14 cellular contexts compared by ENCODE assay signal in genomic region chr1:59353453-59353852, GRCh38. TPM values are rescaled to one million over a fixed set of nuclear protein-coding genes. Genes with fewer than 3 reads are reported as not detected.
DNase-seq lines count a peak whose midpoint lies in the region; ATAC-seq and TF ChIP-seq lines count a peak whose summit lies in the region.
"Had no signal": no experiment of that assay in that cellular context is flagged by ENCODE, and none has a peak within 500 bp of the region (broad histone marks: within the 10 kb centered on the region; RNA-seq: fewer than 3 reads in every experiment).

No MANE protein-coding gene starts in this region.

- H3K27me3 Mint-ChIP-seq in activated T-cell treated with anti-CD3 and anti-CD28 coated beads, Interleukin-2, amount 50 U/mL, for 72 hours (ENCODE audit: low read depth) = no peaks in the 10 kb centered on the region
- no peaks in the 10 kb centered on the region for H3K27me3 Mint-ChIP-seq in activated T-cell treated with anti-CD3 and anti-CD28 coated beads, Interleukin-2, amount 50 U/mL, for 24 hours
- no peaks in the 10 kb centered on the region for H3K27me3 Mint-ChIP-seq in activated T-helper 17 cell treated with anti-CD3 and anti-CD28 coated beads, Interleukin-2, amount 50 U/mL, for 72 hours
- H3K27me3 Mint-ChIP-seq in nephron (ENCODE audit: low read depth) = no peaks in the 10 kb centered on the region
- no peaks in the 10 kb centered on the region for H3K27me3 Mint-ChIP-seq in stimulated activated naive B cell treated with anti-CD40 and anti-IgM and Interleukin-4, amounts not matched to agents 10 μg/mL and 1 μg/mL and 100 μg/mL, for 72 hours
- H3K27me3 Mint-ChIP-seq: B cell; CD4-positive, alpha-beta T cell had no signal

- no peaks in the 10 kb centered on the region for H3K36me3 Mint-ChIP-seq in activated T-cell treated with anti-CD3 and anti-CD28 coated beads, Interleukin-2, amount 50 U/mL, for 72 hours (ENCODE audit: insufficient read depth in 2 of 2)
- H3K36me3 Mint-ChIP-seq in activated T-cell treated with anti-CD3 and anti-CD28 coated beads, Interleukin-2, amount 50 U/mL, for 24 hours (ENCODE audit: low read depth) = peaks cover 3% of the 10 kb centered on the region
- no peaks in the 10 kb centered on the region for H3K36me3 Mint-ChIP-seq in activated T-helper 17 cell treated with anti-CD3 and anti-CD28 coated beads, Interleukin-2, amount 50 U/mL, for 72 hours (ENCODE audit: low read depth)
- H3K36me3 Mint-ChIP-seq in nephron (ENCODE audit: low read depth) = no peaks in the 10 kb centered on the region
- peaks cover 5 to 7% of the 10 kb centered on the region in 2 donors for H3K36me3 Mint-ChIP-seq in stimulated activated naive B cell treated with anti-CD40 and anti-IgM and Interleukin-4, amounts not matched to agents 10 μg/mL and 1 μg/mL and 100 μg/mL, for 72 hours

- H3K27ac Mint-ChIP-seq in activated T-cell treated with anti-CD3 and anti-CD28 coated beads, Interleukin-2, amount 50 U/mL, for 72 hours = peak overlapping the region; percentile 32
- H3K27ac Mint-ChIP-seq in activated T-cell treated with anti-CD3 and anti-CD28 coated beads, Interleukin-2, amount 50 U/mL, for 24 hours = no peak overlapping the region
- H3K27ac Mint-ChIP-seq in activated T-helper 17 cell treated with anti-CD3 and anti-CD28 coated beads, Interleukin-2, amount 50 U/mL, for 72 hours = peak overlapping the region; percentile 78
- peak overlapping the region in 2 of 3 experiments; percentile 8 to 44 for H3K27ac Mint-ChIP-seq in nephron
- peak overlapping the region; percentile 68 for H3K27ac Mint-ChIP-seq in stimulated activated naive B cell treated with anti-CD40 and anti-IgM and Interleukin-4, amounts not matched to agents 10 μg/mL and 1 μg/mL and 100 μg/mL, for 72 hours
- H3K27ac Mint-ChIP-seq: B cell; CD4-positive, alpha-beta T cell; GM23338 had no signal

- peaks cover 22% of the 10 kb centered on the region for H3K4me1 Mint-ChIP-seq in activated T-cell treated with anti-CD3 and anti-CD28 coated beads, Interleukin-2, amount 50 U/mL, for 72 hours (ENCODE audit: low read depth)
- peaks cover 10% of the 10 kb centered on the region for H3K4me1 Mint-ChIP-seq in activated T-cell treated with anti-CD3 and anti-CD28 coated beads, Interleukin-2, amount 50 U/mL, for 24 hours (ENCODE audit: low read depth)
- H3K4me1 Mint-ChIP-seq in activated T-helper 17 cell treated with anti-CD3 and anti-CD28 coated beads, Interleukin-2, amount 50 U/mL, for 72 hours = peaks cover 7% of the 10 kb centered on the region
- peaks cover 41% of the 10 kb centered on the region for H3K4me1 Mint-ChIP-seq in nephron
- peaks cover 29 to 44% of the 10 kb centered on the region in 2 donors for H3K4me1 Mint-ChIP-seq in stimulated activated naive B cell treated with anti-CD40 and anti-IgM and Interleukin-4, amounts not matched to agents 10 μg/mL and 1 μg/mL and 100 μg/mL, for 72 hours
- H3K4me1 Mint-ChIP-seq: GM23338 had no signal

- no peak for ATAC-seq in activated T-cell treated with anti-CD3 and anti-CD28 coated beads, Interleukin-2, amount 50 U/mL, for 72 hours (replicated peaks in 1 of 2)
- ATAC-seq in activated T-helper 17 cell treated with anti-CD3 and anti-CD28 coated beads, Interleukin-2, amount 50 U/mL, for 72 hours (replicated peaks) = no peak
- ATAC-seq in stimulated activated naive B cell treated with anti-CD40 and anti-IgM and Interleukin-4, amounts not matched to agents 10 μg/mL and 1 μg/mL and 100 μg/mL, for 72 hours (replicated peaks) = no peak
- ATAC-seq: GM23338 had no signal

- H3K4me3 Mint-ChIP-seq in activated T-cell treated with anti-CD3 and anti-CD28 coated beads, Interleukin-2, amount 50 U/mL, for 72 hours = no peak overlapping the region
- no peak overlapping the region for H3K4me3 Mint-ChIP-seq in activated T-cell treated with anti-CD3 and anti-CD28 coated beads, Interleukin-2, amount 50 U/mL, for 24 hours
- H3K4me3 Mint-ChIP-seq in activated T-helper 17 cell treated with anti-CD3 and anti-CD28 coated beads, Interleukin-2, amount 50 U/mL, for 72 hours = no peak overlapping the region
- H3K4me3 Mint-ChIP-seq in nephron = no peak overlapping the region
- H3K4me3 Mint-ChIP-seq in stimulated activated naive B cell treated with anti-CD40 and anti-IgM and Interleukin-4, amounts not matched to agents 10 μg/mL and 1 μg/mL and 100 μg/mL, for 72 hours = no peak overlapping the region
- H3K4me3 Mint-ChIP-seq: B cell; CD4-positive, alpha-beta T cell; GM23338 had no signal

- H3K9me3 Mint-ChIP-seq in activated T-cell treated with anti-CD3 and anti-CD28 coated beads, Interleukin-2, amount 50 U/mL, for 72 hours = no peaks in the 10 kb centered on the region
- H3K9me3 Mint-ChIP-seq in activated T-cell treated with anti-CD3 and anti-CD28 coated beads, Interleukin-2, amount 50 U/mL, for 24 hours = no peaks in the 10 kb centered on the region
- no peaks in the 10 kb centered on the region for H3K9me3 Mint-ChIP-seq in activated T-helper 17 cell treated with anti-CD3 and anti-CD28 coated beads, Interleukin-2, amount 50 U/mL, for 72 hours
- H3K9me3 Mint-ChIP-seq in nephron = no peaks in the 10 kb centered on the region
- no peaks in the 10 kb centered on the region for H3K9me3 Mint-ChIP-seq in stimulated activated naive B cell treated with anti-CD40 and anti-IgM and Interleukin-4, amounts not matched to agents 10 μg/mL and 1 μg/mL and 100 μg/mL, for 72 hours
- H3K9me3 Mint-ChIP-seq: CD4-positive, alpha-beta T cell; GM23338 had no signal

- DNase-seq in activated T-cell treated with anti-CD3 and anti-CD28 coated beads, Interleukin-2, amount 50 U/mL, for 72 hours = no peak
- DNase-seq in activated T-cell treated with anti-CD3 and anti-CD28 coated beads, Interleukin-2, amount 50 U/mL, for 24 hours = no peak
- no peak for DNase-seq in stimulated activated naive B cell treated with anti-CD40 and anti-IgM and Interleukin-4, amounts not matched to agents 10 μg/mL and 1 μg/mL and 100 μg/mL, for 72 hours
- DNase-seq in SHP77 treated with DMSO at 0.1 percent for 48 hours (lab: John Stamatoyannopoulos, UW) (no peak), OCI-M1 (lab: John Stamatoyannopoulos, UW) (no peak)
- DNase-seq: C1 segment of cervical spinal cord; Calu3; CD4-positive, alpha-beta T cell; DMS 273 treated with DMSO at 0.1 percent for 48 hours; H7 had no signal

- no peak for TF ChIP-seq CTCF in nephron (IDR thresholded peaks at IDR 0.05; ENCODE audit: unreplicated experiment in 3 of 3)

RNA-seq across cellular contexts. Expression of gene FGGY, which starts 56.6 kb away (rescaled TPM):
- 10 to 100 TPM; 12.4 to 17.9 TPM for total RNA-seq in activated T-cell treated with anti-CD3 and anti-CD28 coated beads, Interleukin-2, amount 50 U/mL, for 72 hours
- 10 to 100 TPM in 1 of 2 donors, 1 to 10 TPM in 1; 8.1 to 16.4 TPM for total RNA-seq in activated T-helper 17 cell treated with anti-CD3 and anti-CD28 coated beads, Interleukin-2, amount 50 U/mL, for 72 hours
